9 cellular contexts compared by ENCODE assay signal in genomic region chr1:10514490-10515235, GRCh38. TPM values are rescaled to one million over a fixed set of nuclear protein-coding genes. Genes with fewer than 3 reads are reported as not detected.
DNase-seq lines count a peak whose midpoint lies in the region; ATAC-seq and TF ChIP-seq lines count a peak whose summit lies in the region.
"Had no signal": no experiment of that assay in that cellular context is flagged by ENCODE, and none has a peak within 500 bp of the region (broad histone marks: within the 10 kb centered on the region; RNA-seq: fewer than 3 reads in every experiment).

No MANE protein-coding gene starts in this region.

- peaks cover 12% of the 10 kb centered on the region for H3K36me3 Mint-ChIP-seq in activated T-cell treated with anti-CD3 and anti-CD28 coated beads, Interleukin-2, amount 50 U/mL, for 24 hours (ENCODE audit: low read depth)

- H3K27ac Mint-ChIP-seq in activated T-cell treated with anti-CD3 and anti-CD28 coated beads, Interleukin-2, amount 50 U/mL, for 24 hours, result peak overlapping the region; percentile 18

- DNase-seq in activated T-cell treated with anti-CD3 and anti-CD28 coated beads, Interleukin-2, amount 50 U/mL, for 24 hours, result no peak
- no peak for DNase-seq in activated T-cell treated with anti-CD3 and anti-CD28 coated beads for 4 hours
- peak; percentile 17 for DNase-seq in NCI-H146 (lab: John Stamatoyannopoulos, UW)
- DNase-seq in WERI-Rb-1, result peak; percentile 35
- DNase-seq in kidney epithelial cell (ENCODE audit: low read depth), result no peak
- DNase-seq: activated naive CD8-positive, alpha-beta T cell treated with anti-CD3 and anti-CD28 coated beads, Interleukin-2, amount 10 ng/mL, durations not matched to agents 7 days and 5 days had no signal

- ATAC-seq in HG03135 (IDR thresholded peaks at IDR 0.05; ENCODE audit: unreplicated experiment) (no peak), HG03095 (IDR thresholded peaks at IDR 0.05; ENCODE audit: unreplicated experiment) (no peak), HG03196 (IDR thresholded peaks at IDR 0.05; ENCODE audit: unreplicated experiment) (no peak)

- no peaks in the 10 kb centered on the region for H3K9me3 Mint-ChIP-seq in activated T-cell treated with anti-CD3 and anti-CD28 coated beads, Interleukin-2, amount 50 U/mL, for 24 hours
- H3K9me3 Mint-ChIP-seq: activated naive CD8-positive, alpha-beta T cell treated with anti-CD3 and anti-CD28 coated beads, Interleukin-2, amount 10 ng/mL, durations not matched to agents 7 days and 5 days had no signal

- no peaks in the 10 kb centered on the region for H3K9me3 ChIP-seq in WERI-Rb-1 (ENCODE audit: severe bottlenecking)

- H3K36me3 ChIP-seq in WERI-Rb-1 (no peaks in the 10 kb centered on the region), kidney epithelial cell (ENCODE audit: control insufficient read depth, insufficient read depth, low read length) (no peaks in the 10 kb centered on the region)

- H3K4me1 Mint-ChIP-seq in activated T-cell treated with anti-CD3 and anti-CD28 coated beads, Interleukin-2, amount 50 U/mL, for 24 hours (ENCODE audit: low read depth), result peaks cover 85% of the 10 kb centered on the region

- H3K27me3 Mint-ChIP-seq in activated T-cell treated with anti-CD3 and anti-CD28 coated beads, Interleukin-2, amount 50 U/mL, for 24 hours, result no peaks in the 10 kb centered on the region
- H3K27me3 Mint-ChIP-seq: activated naive CD8-positive, alpha-beta T cell treated with anti-CD3 and anti-CD28 coated beads, Interleukin-2, amount 10 ng/mL, durations not matched to agents 7 days and 5 days had no signal

- peak; percentile 60 for TF ChIP-seq CTCF in WERI-Rb-1 (IDR thresholded peaks at IDR 0.05; ENCODE audit: low read depth, low read length)
- TF ChIP-seq CTCF in kidney epithelial cell (IDR thresholded peaks at IDR 0.05; ENCODE audit: insufficient read depth, low read length, poor library complexity, severe bottlenecking), result peak; percentile 64

- H3K27me3 ChIP-seq in WERI-Rb-1 (ENCODE audit: insufficient read depth, low read depth, severe bottlenecking) (no peaks in the 10 kb centered on the region), kidney epithelial cell (ENCODE audit: control insufficient read depth, insufficient read depth, low read length) (no peaks in the 10 kb centered on the region)

- no peak overlapping the region for H3K4me3 Mint-ChIP-seq in activated T-cell treated with anti-CD3 and anti-CD28 coated beads, Interleukin-2, amount 50 U/mL, for 24 hours

- no peak overlapping the region for H3K27ac ChIP-seq in WERI-Rb-1

- H3K4me3 ChIP-seq in WERI-Rb-1 (ENCODE audit: low read depth, low read length), result no peak overlapping the region
- H3K4me3 ChIP-seq in kidney epithelial cell (ENCODE audit: low read depth, low read length), result no peak overlapping the region

RNA-seq across cellular contexts. Expression of gene PEX14, which starts 39.9 kb away (rescaled TPM):
- 24.9 and 27.4 TPM in 2 replicates for total RNA-seq in kidney epithelial cell

RNA-seq across cellular contexts. Expression of gene DFFA, which starts 42.3 kb away (rescaled TPM):
- total RNA-seq in kidney epithelial cell, result 67.0 and 68.4 TPM in 2 replicates

Comparison
In these comparisons a context has a peak if more than half of its experiments do, and no peak if none do; other contexts are left out.
1. DNase-seq: peak in NCI-H146 (single experiment) and WERI-Rb-1 (single experiment); none in activated T-cell treated with anti-CD3 and anti-CD28 coated beads, Interleukin-2, amount 50 U/mL, for 24 hours (single experiment), activated T-cell treated with anti-CD3 and anti-CD28 coated beads for 4 hours (single experiment) and kidney epithelial cell (single experiment).